In genomic region chr16:19933740-19934139, GRCh38 we compare ENCODE assay signal across 24 cellular contexts.
"Had no signal": no experiment of that assay in that cellular context is flagged by ENCODE, and none has a peak within 500 bp of the region (broad histone marks: within the 10 kb centered on the region; RNA-seq: fewer than 3 reads in every experiment).

No MANE protein-coding gene starts in this region.

- H3K4me1 Mint-ChIP-seq: endodermal cell; nephron progenitor cell; stimulated activated naive B cell treated with anti-CD40 and anti-IgM and Interleukin-4, amounts not matched to agents 10 μg/mL and 1 μg/mL and 100 μg/mL, for 72 hours; stimulated activated naive CD8-positive, alpha-beta T cell treated with anti-CD3 and anti-CD28 coated beads, Interleukin-15, amount 100 ng/mL, for 72 hours had no signal

- H3K9me3 ChIP-seq: colonic mucosa, psoas muscle, spleen, thoracic aorta, transverse colon had no signal

- H3K4me3 ChIP-seq: colonic mucosa, psoas muscle, spleen, thoracic aorta, transverse colon had no signal

- H3K4me3 Mint-ChIP-seq: endodermal cell; naive thymus-derived CD4-positive, alpha-beta T cell; nephron progenitor cell; stimulated activated naive B cell treated with anti-CD40 and anti-IgM and Interleukin-4, amounts not matched to agents 10 μg/mL and 1 μg/mL and 100 μg/mL, for 72 hours; stimulated activated naive CD8-positive, alpha-beta T cell treated with anti-CD3 and anti-CD28 coated beads, Interleukin-15, amount 100 ng/mL, for 72 hours had no signal

- DNase-seq: cerebellar nuclear complex; colonic mucosa; dermis blood vessel endothelial cell; effector CD4-positive, alpha-beta T cell; endodermal cell; erythroblast; foreskin melanocyte; head of caudate nucleus; hippocampal formation; kidney glomerular epithelial cell; mammary epithelial cell; naive thymus-derived CD4-positive, alpha-beta T cell; nephron progenitor cell; psoas muscle; retina; spleen; stimulated activated CD4-positive, alpha-beta T cell treated with anti-CD3 and anti-CD28 coated beads, Interleukin-15, amount 100 ng/mL, for 24 hours; stimulated activated CD4-positive, alpha-beta T cell treated with anti-CD3 and anti-CD28 coated beads, Interleukin-1b, Interleukin-23, amount 100 ng/mL, for 48 hours; stimulated activated CD4-positive, alpha-beta T cell treated with anti-CD3 and anti-CD28 coated beads, Interleukin-4, amount 100 ng/mL, for 4 hours; stimulated activated naive B cell treated with anti-CD40 and anti-IgM and Interleukin-4, amounts not matched to agents 10 μg/mL and 1 μg/mL and 100 μg/mL, for 72 hours; stimulated activated naive CD8-positive, alpha-beta T cell treated with anti-CD3 and anti-CD28 coated beads, Interleukin-15, amount 100 ng/mL, for 72 hours; transverse colon had no signal

- H3K27me3 ChIP-seq: colonic mucosa, transverse colon had no signal

- H3K4me1 ChIP-seq: colonic mucosa, psoas muscle, spleen, transverse colon had no signal

- H3K9me3 Mint-ChIP-seq: endodermal cell; nephron progenitor cell; stimulated activated naive B cell treated with anti-CD40 and anti-IgM and Interleukin-4, amounts not matched to agents 10 μg/mL and 1 μg/mL and 100 μg/mL, for 72 hours; stimulated activated naive CD8-positive, alpha-beta T cell treated with anti-CD3 and anti-CD28 coated beads, Interleukin-15, amount 100 ng/mL, for 72 hours had no signal

- H3K27ac ChIP-seq: colonic mucosa, psoas muscle, spleen, thoracic aorta, transverse colon had no signal

- H3K27ac Mint-ChIP-seq: endodermal cell; naive thymus-derived CD4-positive, alpha-beta T cell; nephron progenitor cell; stimulated activated naive B cell treated with anti-CD40 and anti-IgM and Interleukin-4, amounts not matched to agents 10 μg/mL and 1 μg/mL and 100 μg/mL, for 72 hours had no signal

- H3K36me3 Mint-ChIP-seq: naive thymus-derived CD4-positive, alpha-beta T cell; stimulated activated naive B cell treated with anti-CD40 and anti-IgM and Interleukin-4, amounts not matched to agents 10 μg/mL and 1 μg/mL and 100 μg/mL, for 72 hours had no signal

- ATAC-seq: naive thymus-derived CD4-positive, alpha-beta T cell; psoas muscle; sciatic nerve; stimulated activated naive B cell treated with anti-CD40 and anti-IgM and Interleukin-4, amounts not matched to agents 10 μg/mL and 1 μg/mL and 100 μg/mL, for 72 hours; stimulated activated naive CD8-positive, alpha-beta T cell treated with anti-CD3 and anti-CD28 coated beads, Interleukin-15, amount 100 ng/mL, for 72 hours had no signal

- H3K36me3 ChIP-seq: colonic mucosa, spleen, thoracic aorta, transverse colon had no signal
